7 cellular contexts compared by ENCODE assay signal in the genomic region with DNA sequence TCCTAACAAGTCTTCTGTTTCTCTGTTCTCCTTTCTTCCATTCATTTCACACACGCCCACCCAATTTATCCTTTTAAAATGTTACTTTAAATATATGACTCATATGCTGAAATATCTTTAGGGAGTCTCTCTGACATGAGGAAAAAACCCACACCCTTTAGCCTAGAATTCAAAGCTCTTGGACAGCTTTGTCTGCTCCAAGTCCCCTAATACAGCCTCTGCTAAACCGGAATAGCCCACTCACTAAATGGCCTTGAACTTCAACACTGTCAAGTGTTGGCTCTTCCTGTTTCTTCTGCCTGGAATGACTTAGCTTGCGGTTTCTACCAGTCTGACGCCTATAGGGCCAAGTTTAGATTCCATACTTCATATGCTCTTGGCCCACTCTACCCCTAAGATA. TPM values are rescaled to one million over a fixed set of nuclear protein-coding genes. Genes with fewer than 3 reads are reported as not detected.
DNase-seq lines count a peak whose midpoint lies in the region; ATAC-seq and TF ChIP-seq lines count a peak whose summit lies in the region.

No MANE protein-coding gene starts in this region.

- peaks cover 0 to 14% (median 0%) of the 10 kb centered on the region in 5 donors for H3K36me3 Mint-ChIP-seq in naive thymus-derived CD4-positive, alpha-beta T cell

- H3K27me3 ChIP-seq in naive thymus-derived CD4-positive, alpha-beta T cell (ENCODE audit: control insufficient read depth in 2 of 2, insufficient read depth in 2 of 2, low read length in 2 of 2), result no peaks in the 10 kb centered on the region
- no peaks in the 10 kb centered on the region for H3K27me3 ChIP-seq in thyroid gland

- 44 to 53% methylated on average over 4 of the region's 4 CpGs for WGBS in thyroid gland, 2 donors

- POLR2A ChIA-PET in naive thymus-derived CD4-positive, alpha-beta T cell (lab: Charles Lee), result interaction anchor here (0.6 to 1.0 kb wide), 4 partner anchors 71 to 454 kb away, joined by 3 to 4 read pairs (median 4); no protein-coding TSS in a partner anchor

- peak overlapping the region; percentile 40 for H3K4me3 ChIP-seq in naive thymus-derived CD4-positive, alpha-beta T cell (ENCODE audit: low read length)
- no peak overlapping the region for H3K4me3 ChIP-seq in thyroid gland (replicated peaks in 1 of 3)

- TF ChIP-seq CTCF in thyroid gland (IDR thresholded peaks at IDR 0.05), result no peak

- H3K4me1 Mint-ChIP-seq in naive thymus-derived CD4-positive, alpha-beta T cell, result peaks cover 27 to 61% (median 55%) of the 10 kb centered on the region in 7 donors

- CTCF ChIA-PET in naive thymus-derived CD4-positive, alpha-beta T cell (lab: Charles Lee), result interaction anchor here (0.8 to 1.7 kb wide), 6 partner anchors 9 to 1809 kb away, joined by 3 to 7 read pairs (median 4); no protein-coding TSS in a partner anchor

- no peaks in the 10 kb centered on the region for H3K36me3 ChIP-seq in naive thymus-derived CD4-positive, alpha-beta T cell (ENCODE audit: control insufficient read depth in 2 of 3, insufficient read depth in 3 of 3, low read length in 3 of 3)
- no peaks in the 10 kb centered on the region for H3K36me3 ChIP-seq in thyroid gland

- peak overlapping the region in 5 of 9 donors; percentile 78 to 99 (median 95) for H3K27ac Mint-ChIP-seq in naive thymus-derived CD4-positive, alpha-beta T cell

- intact Hi-C loops in naive thymus-derived CD4-positive, alpha-beta T cell (cut with micrococcal nuclease), result loop anchor here (1.0 to 10.0 kb wide), 13 partner anchors 146 to 1806 kb away; no protein-coding TSS in a partner anchor
- intact Hi-C loops in thyroid gland (cut with DNase I), result no loop called here

- peak overlapping the region; percentile 42 for H3K27ac ChIP-seq in naive thymus-derived CD4-positive, alpha-beta T cell (ENCODE audit: low read depth, low read length)
- H3K27ac ChIP-seq in thyroid gland, result no peak overlapping the region

- TF ChIP-seq POLR2A in thyroid gland (IDR thresholded peaks at IDR 0.05), result no peak

- no peaks in the 10 kb centered on the region for H3K9me3 ChIP-seq in naive thymus-derived CD4-positive, alpha-beta T cell (ENCODE audit: control insufficient read depth in 2 of 3, low read length in 3 of 3)
- no peaks in the 10 kb centered on the region for H3K9me3 ChIP-seq in thyroid gland

- no peaks in the 10 kb centered on the region for H3K27me3 Mint-ChIP-seq in naive thymus-derived CD4-positive, alpha-beta T cell

- ATAC-seq in GM19395 (IDR thresholded peaks at IDR 0.05; ENCODE audit: unreplicated experiment), result peak; percentile 38
- peak; percentile 28 for ATAC-seq in HG03097 (IDR thresholded peaks at IDR 0.05; ENCODE audit: low FRiP score, unreplicated experiment)
- ATAC-seq in naive thymus-derived CD4-positive, alpha-beta T cell, result no peak

- H3K9me3 Mint-ChIP-seq in naive thymus-derived CD4-positive, alpha-beta T cell, result peaks cover 0 to 3% (median 0%) of the 10 kb centered on the region in 11 donors

- peak overlapping the region; percentile 16 to 92 (median 80) for H3K4me3 Mint-ChIP-seq in naive thymus-derived CD4-positive, alpha-beta T cell

- peaks cover 28 to 29% of the 10 kb centered on the region in 2 donors for H3K4me1 ChIP-seq in naive thymus-derived CD4-positive, alpha-beta T cell (ENCODE audit: control insufficient read depth in 2 of 2, insufficient read depth in 2 of 2, low read length in 2 of 2)
- H3K4me1 ChIP-seq in thyroid gland, result peaks cover 0 to 6% of the 10 kb centered on the region in 2 donors

- DNase-seq in SKM-1 treated with dmso at 0.1 percent for 144 hours (lab: John Stamatoyannopoulos, UW; ENCODE audit: unreplicated experiment) (peak; percentile 61), thyroid gland (no peak)
- DNase-seq in naive thymus-derived CD4-positive, alpha-beta T cell, result no peak
- DNase-seq in NK-92 treated with Interleukin-12 subunit alpha and Interleukin-12 subunit beta, amount 100 ng/mL, for 24 hours (lab: John Stamatoyannopoulos, UW), result no peak
- DNase-seq in activated CD4-positive, alpha-beta T cell treated with anti-CD3 and anti-CD28 coated beads for 4 hours, result no peak

RNA-seq across cellular contexts. Expression of a gene that starts 3.3 kb away (rescaled TPM):
- 100 to 1,000 TPM; 142 to 309 (median 219) TPM for total RNA-seq in naive thymus-derived CD4-positive, alpha-beta T cell
- 100 to 1,000 TPM; 183 to 205 TPM for polyA plus RNA-seq in naive thymus-derived CD4-positive, alpha-beta T cell
- total RNA-seq in thyroid gland, result 1 to 10 TPM; 2.8 to 4.6 (median 3.7) TPM

RNA-seq across cellular contexts. Expression of a gene that starts 56.5 kb away (rescaled TPM):
- 10 to 100 TPM in 1 of 5 experiments, under 1 TPM in 3, not detected in 1; 0.13 to 51.8 (median 0.27) TPM for total RNA-seq in naive thymus-derived CD4-positive, alpha-beta T cell
- 1 to 10 TPM; 1.7 to 1.8 TPM for polyA plus RNA-seq in naive thymus-derived CD4-positive, alpha-beta T cell
- total RNA-seq in thyroid gland, result 100 to 1,000 TPM in 2 of 4 donors, 10 to 100 TPM in 2; 31.1 to 163 (median 88.9) TPM

Comparison
In these comparisons a context has a peak if more than half of its experiments do, and no peak if none do; other contexts are left out.
1. RNA of a gene that starts 3.3 kb away (total RNA-seq): 142 to 309 TPM in naive thymus-derived CD4-positive, alpha-beta T cell; 2.8 to 4.6 TPM in thyroid gland; every median in the first group is over 10 times any median in the second.